ENCODE assay signal across 8 cellular contexts in the genomic region with DNA sequence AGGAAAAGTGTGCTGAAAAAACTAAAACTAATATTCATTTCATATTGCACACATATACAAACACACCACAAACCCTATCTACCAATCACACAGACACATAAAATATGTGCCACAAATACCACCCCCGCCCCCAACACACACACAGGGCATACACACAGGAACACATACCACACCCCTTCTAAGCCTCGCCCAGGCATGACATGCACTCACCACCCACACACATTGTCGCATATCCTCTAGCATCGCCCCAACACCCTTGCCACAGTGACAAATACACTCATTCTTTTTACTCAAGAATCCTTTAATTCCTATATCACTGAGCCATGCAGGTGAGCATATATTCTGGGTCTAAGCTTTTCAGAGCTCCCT. TPM values are rescaled to one million over a fixed set of nuclear protein-coding genes. Genes with fewer than 3 reads are reported as not detected.
DNase-seq lines count a peak whose midpoint lies in the region; ATAC-seq and TF ChIP-seq lines count a peak whose summit lies in the region.

No MANE protein-coding gene starts in this region.

- H3K9me3 Mint-ChIP-seq in stimulated activated naive CD8-positive, alpha-beta T cell treated with anti-CD3 and anti-CD28 coated beads, Interleukin-15, Interleukin-2, amounts not matched to agents 100 ng/mL and 50 ng/mL, for 24 hours = no peaks in the 10 kb centered on the region

- peak; percentile 85 for ATAC-seq in GM21717 (IDR thresholded peaks at IDR 0.05; ENCODE audit: unreplicated experiment)

- H3K9ac ChIP-seq in adipocyte (ENCODE audit: low read length) = peak overlapping the region; percentile 82

- peak overlapping the region; percentile 73 for H3K4me3 Mint-ChIP-seq in stimulated activated naive CD8-positive, alpha-beta T cell treated with anti-CD3 and anti-CD28 coated beads, Interleukin-15, Interleukin-2, amounts not matched to agents 100 ng/mL and 50 ng/mL, for 24 hours

- H3K36me3 ChIP-seq in BE2C (no peaks in the 10 kb centered on the region), adipocyte (ENCODE audit: control insufficient read depth, insufficient read depth, low read length, severe bottlenecking) (no peaks in the 10 kb centered on the region), prostate gland (no peaks in the 10 kb centered on the region)

- WGBS in prostate gland = 51% methylated on average over 4 of the region's 4 CpGs

- peak overlapping the region; percentile 90 for H3K27ac Mint-ChIP-seq in stimulated activated naive CD8-positive, alpha-beta T cell treated with anti-CD3 and anti-CD28 coated beads, Interleukin-15, Interleukin-2, amounts not matched to agents 100 ng/mL and 50 ng/mL, for 24 hours

- H3K4me1 ChIP-seq in BE2C (peaks cover 13% of the 10 kb centered on the region), adipocyte (ENCODE audit: control insufficient read depth, insufficient read depth, low read length) (peaks cover 37% of the 10 kb centered on the region), prostate gland (replicated peaks) (no peaks in the 10 kb centered on the region)

- TF ChIP-seq CTCF in BE2C (IDR thresholded peaks at IDR 0.05; ENCODE audit: low read depth, low read length) (no peak), prostate gland (IDR thresholded peaks at IDR 0.05) (no peak)

- H3K4me1 Mint-ChIP-seq in stimulated activated naive CD8-positive, alpha-beta T cell treated with anti-CD3 and anti-CD28 coated beads, Interleukin-15, Interleukin-2, amounts not matched to agents 100 ng/mL and 50 ng/mL, for 24 hours (ENCODE audit: low read depth) = peaks cover 55% of the 10 kb centered on the region

- H3K27me3 ChIP-seq in BE2C = no peaks in the 10 kb centered on the region
- no peaks in the 10 kb centered on the region for H3K27me3 ChIP-seq in adipocyte (replicated peaks; ENCODE audit: control insufficient read depth, insufficient read depth, low read length)
- H3K27me3 ChIP-seq in prostate gland (replicated peaks; ENCODE audit: insufficient read depth) = no peaks in the 10 kb centered on the region

- DNase-seq in BE2C = peak; percentile 41
- DNase-seq in T follicular helper cell (ENCODE audit: low read depth) = peak; percentile 37
- DNase-seq in adipocyte (ENCODE audit: low read depth) = peak; percentile 78
- DNase-seq in myocyte (ENCODE audit: low read depth) = peak; percentile 52
- no peak for DNase-seq in prostate gland (ENCODE audit: low spot score)
- DNase-seq in NCI-H226 = no peak

- H3K9me3 ChIP-seq in BE2C (no peaks in the 10 kb centered on the region), adipocyte (ENCODE audit: control insufficient read depth, low read length) (no peaks in the 10 kb centered on the region), prostate gland (no peaks in the 10 kb centered on the region)

- no peak for TF ChIP-seq POLR2A in prostate gland (IDR thresholded peaks at IDR 0.05)

- no peaks in the 10 kb centered on the region for H3K36me3 Mint-ChIP-seq in stimulated activated naive CD8-positive, alpha-beta T cell treated with anti-CD3 and anti-CD28 coated beads, Interleukin-15, Interleukin-2, amounts not matched to agents 100 ng/mL and 50 ng/mL, for 24 hours (ENCODE audit: low read depth)

- H3K27me3 Mint-ChIP-seq in stimulated activated naive CD8-positive, alpha-beta T cell treated with anti-CD3 and anti-CD28 coated beads, Interleukin-15, Interleukin-2, amounts not matched to agents 100 ng/mL and 50 ng/mL, for 24 hours = no peaks in the 10 kb centered on the region

- H3K4me3 ChIP-seq in BE2C (ENCODE audit: low read depth, low read length) = peak overlapping the region; percentile 49
- H3K4me3 ChIP-seq in adipocyte (ENCODE audit: low read length) = peak overlapping the region; percentile 70
- H3K4me3 ChIP-seq in prostate gland = no peak overlapping the region

- intact Hi-C loops in prostate gland (cut with DNase I) = no loop called here

- H3K27ac ChIP-seq in prostate gland = no peak overlapping the region

RNA-seq across cellular contexts. Expression of gene LCLAT1, which starts 24.6 kb away (rescaled TPM):
- polyA plus RNA-seq in BE2C (2012; ENCODE audit: insufficient read depth, insufficient read length, low read depth) = 22.7 TPM
- 13.8 and 15.4 TPM in 2 replicates for total RNA-seq in myocyte
- polyA plus RNA-seq in myocyte (2012) = 4.1 TPM
- 10 to 100 TPM; 18.8 to 28.2 TPM for total RNA-seq in prostate gland

Comparison
In these comparisons a context has a peak if more than half of its experiments do, and no peak if none do; other contexts are left out.
1. DNase-seq: peak in BE2C (single experiment), T follicular helper cell (single experiment), adipocyte (single experiment) and myocyte (single experiment); none in prostate gland (single experiment) and NCI-H226 (single experiment).
2. H3K4me3 ChIP-seq: peak in BE2C (single experiment) and adipocyte (single experiment); none in prostate gland (0 of 2).